Comparison of ENCODE assay signal across 12 cellular contexts in the genomic region with DNA sequence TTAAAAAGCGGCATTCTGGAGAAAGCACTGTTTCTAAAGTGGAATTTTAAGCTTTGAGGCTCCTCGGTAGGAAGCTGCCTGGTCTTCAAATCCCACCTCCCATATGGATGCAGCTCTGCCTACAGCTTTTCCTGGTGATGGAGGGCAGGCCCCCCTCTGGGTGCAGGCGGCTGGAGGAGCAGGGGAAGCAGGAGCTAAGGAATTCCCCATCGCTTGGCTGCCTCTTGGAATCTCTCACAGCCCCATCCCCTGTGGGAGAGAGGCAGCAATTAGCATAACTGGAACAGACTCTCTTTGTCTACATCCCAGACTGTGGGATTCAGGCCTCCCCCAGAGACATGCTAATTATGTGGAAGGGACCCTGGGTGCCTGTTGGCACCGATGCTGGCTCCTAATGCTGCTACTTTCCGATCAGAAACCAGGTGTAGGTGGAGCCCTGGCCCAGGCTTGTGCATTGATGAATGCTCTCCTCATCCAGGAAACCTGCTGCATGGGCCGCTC. TPM values are rescaled to one million over a fixed set of nuclear protein-coding genes. Genes with fewer than 3 reads are reported as not detected.
A peak's percentile ranks its signal among the peaks of the same experiment; 100 is the strongest.
DNase-seq lines count a peak whose midpoint lies in the region; ATAC-seq and TF ChIP-seq lines count a peak whose summit lies in the region.
"Had no signal": no experiment of that assay in that cellular context is flagged by ENCODE, and none has a peak within 500 bp of the region (broad histone marks: within the 10 kb centered on the region; RNA-seq: fewer than 3 reads in every experiment).

No MANE protein-coding gene starts in this region.

- peak overlapping the region; percentile 35; the same call in 1 of the 2 replicates for H3K4me3 ChIP-seq in HUES6 (ENCODE audit: low read depth, low read length)
- no peak overlapping the region for H3K4me3 ChIP-seq in Panc1 (ENCODE audit: low read depth in 2 of 2, low read length in 2 of 2)
- H3K4me3 ChIP-seq in iPS-18a (ENCODE audit: low read length), result peak overlapping the region; percentile 16
- H3K4me3 ChIP-seq in GM23248, result no peak overlapping the region
- H3K4me3 ChIP-seq: left lung, psoas muscle had no signal

- intact Hi-C loops in Panc1 (cut with micrococcal nuclease; ENCODE audit: unreplicated experiment), result no loop called here

- in situ Hi-C loops in Panc1 (cut with HindIII; ENCODE audit: low pct_unique_long_range_greater_than_20kb, low sequenced_read_pairs), result no loop called here
- in situ Hi-C loops in GM23248 (cut with MboI), result no loop called here

- H3K9me3 ChIP-seq in HUES6 (ENCODE audit: control insufficient read depth, insufficient read depth, low read depth, low read length), result no peaks in the 10 kb centered on the region
- no peaks in the 10 kb centered on the region for H3K9me3 ChIP-seq in Panc1 (ENCODE audit: control insufficient read depth, insufficient read depth, low read depth, low read length)
- no peaks in the 10 kb centered on the region for H3K9me3 ChIP-seq in iPS-18a (ENCODE audit: control insufficient read depth, low read depth, low read length)
- H3K9me3 ChIP-seq in GM23248 (ENCODE audit: low read depth), result no peaks in the 10 kb centered on the region
- H3K9me3 ChIP-seq in T-helper 17 cell (ENCODE audit: control insufficient read depth, low read length, poor library complexity, severe bottlenecking), result no peaks in the 10 kb centered on the region
- H3K9me3 ChIP-seq: left lung, psoas muscle had no signal

- peaks cover 36% of the 10 kb centered on the region for H3K27me3 Mint-ChIP-seq in T-helper 17 cell

- ATAC-seq in Panc1 (peak; percentile 71), T-helper 17 cell (no peak), HG02981 (IDR thresholded peaks at IDR 0.05; ENCODE audit: unreplicated experiment) (no peak)
- ATAC-seq: left lung, psoas muscle had no signal

- H3K4me1 ChIP-seq in HUES6 (ENCODE audit: control insufficient read depth, insufficient read depth, low read length) (peaks cover 29% of the 10 kb centered on the region), Panc1 (ENCODE audit: control insufficient read depth, insufficient read depth, low read length) (peaks cover 6% of the 10 kb centered on the region), iPS-18a (ENCODE audit: control insufficient read depth, low read depth, low read length) (peaks cover 29% of the 10 kb centered on the region), GM23248 (ENCODE audit: insufficient read depth) (peaks cover 9% of the 10 kb centered on the region)
- H3K4me1 ChIP-seq: left lung, psoas muscle had no signal

- H4K20me1 ChIP-seq in GM23248 (ENCODE audit: insufficient read depth), result no peaks in the 10 kb centered on the region

- peaks cover 7% of the 10 kb centered on the region for H3K4me1 Mint-ChIP-seq in T-helper 17 cell

- BruUV-seq in Panc1 (replicated peaks; lab: Mats Ljungman, UMichigan), result no TSS peak

- no peak for DNase-seq in Panc1 (ENCODE audit: low read depth, low spot score)
- DNase-seq in retina, result peak; percentile 85
- no peak for DNase-seq in GM23248
- no peak for DNase-seq in T-helper 17 cell
- DNase-seq: activated CD4-positive, alpha-beta T cell treated with anti-CD3 and anti-CD28 coated beads, Interleukin-2, amount 50 U/mL, for 4 hours; left lung; MM.1S; psoas muscle had no signal

- H2AFZ ChIP-seq in GM23248, result no peak overlapping the region

- H3K9ac ChIP-seq in HUES6 (ENCODE audit: low read length) (peak overlapping the region; percentile 61), iPS-18a (ENCODE audit: low read length) (peak overlapping the region; percentile 29), GM23248 (no peak overlapping the region)

- H3K36me3 ChIP-seq in HUES6 (ENCODE audit: control insufficient read depth, insufficient read depth, low read length), result no peaks in the 10 kb centered on the region
- no peaks in the 10 kb centered on the region for H3K36me3 ChIP-seq in Panc1 (ENCODE audit: control insufficient read depth, insufficient read depth, low read length)
- H3K36me3 ChIP-seq in iPS-18a (ENCODE audit: control insufficient read depth, low read depth, low read length), result no peaks in the 10 kb centered on the region
- no peaks in the 10 kb centered on the region for H3K36me3 ChIP-seq in GM23248 (ENCODE audit: low read depth)
- H3K36me3 ChIP-seq: left lung had no signal

- no peak overlapping the region for H3K4me3 Mint-ChIP-seq in T-helper 17 cell

- H3F3A ChIP-seq in GM23248 (ENCODE audit: insufficient read depth), result peaks cover 5% of the 10 kb centered on the region; the same call in 1 of the 2 replicates

- no peak for TF ChIP-seq CTCF in Panc1 (IDR thresholded peaks at IDR 0.05)

- no peaks in the 10 kb centered on the region for H3K79me2 ChIP-seq in GM23248 (ENCODE audit: insufficient read depth)

- H3K27me3 ChIP-seq in HUES6 (ENCODE audit: control insufficient read depth, insufficient read depth, low read length), result no peaks in the 10 kb centered on the region
- H3K27me3 ChIP-seq in Panc1 (ENCODE audit: control insufficient read depth, insufficient read depth, low read length), result no peaks in the 10 kb centered on the region
- no peaks in the 10 kb centered on the region for H3K27me3 ChIP-seq in iPS-18a (ENCODE audit: control insufficient read depth, insufficient read depth, low read length)
- no peaks in the 10 kb centered on the region; the same call in 1 of the 2 replicates for H3K27me3 ChIP-seq in GM23248 (replicated peaks; ENCODE audit: insufficient read depth)
- H3K27me3 ChIP-seq: left lung had no signal

- 54% methylated on average over 7 of the region's 7 CpGs for WGBS in GM23248 (ENCODE audit: low coverage in 1 of 2, low lambda C conversion rate in 2 of 2, missing lambda C conversion rate in 2 of 2), 2 experiments

- CTCF ChIA-PET in Panc1 (lab: Charles Lee), result no interaction called here

- POLR2A ChIA-PET in Panc1 (lab: Charles Lee), result interaction anchor here (0.6 kb wide), 1 partner anchor 204 kb away, joined by 3 read pairs; no protein-coding TSS in a partner anchor

- H3K27ac ChIP-seq in HUES6 (ENCODE audit: low read depth, low read length) (peak overlapping the region; percentile 24; the same call in 1 of the 2 replicates), Panc1 (ENCODE audit: low read length) (peak overlapping the region; percentile 11; the same call in 1 of the 2 replicates), iPS-18a (ENCODE audit: low read length) (peak overlapping the region; percentile 60), GM23248 (no peak overlapping the region)
- H3K27ac ChIP-seq: left lung, psoas muscle had no signal

- H3K36me3 Mint-ChIP-seq in T-helper 17 cell (ENCODE audit: low read depth), result no peaks in the 10 kb centered on the region

- no peaks in the 10 kb centered on the region for H3K9me2 ChIP-seq in GM23248 (ENCODE audit: insufficient read depth)

- no peak overlapping the region for H3K27ac Mint-ChIP-seq in T-helper 17 cell

- H3K4me2 ChIP-seq in GM23248 (ENCODE audit: unreplicated experiment), result no peak overlapping the region

RNA-seq across cellular contexts. Expression of a gene that starts 51.3 kb away (rescaled TPM):
- 92.0 TPM for total RNA-seq in Panc1 (2021; ENCODE audit: unreplicated experiment)
- polyA plus RNA-seq in Panc1 (2012; ENCODE audit: insufficient read length), result 28.2 TPM
- 0.25 and 0.43 TPM in 2 replicates for total RNA-seq in GM23248 (2014; rRNA removed; shearing (Covaris generic))
- 0.11 and 0.38 TPM in 2 replicates for polyA plus RNA-seq in GM23248 (2016; fragmentation: Nextera tagmentation; extraction: Ambion mirVana)
- not detected for total RNA-seq in T-helper 17 cell
- total RNA-seq: T-helper 1 cell treated with Interleukin-12 subunit alpha and Interleukin-12 subunit beta and Interleukin-4 antibody, amounts not matched to agents 30 ng/mL and 1 ng/mL, for 36 hours had no signal

Comparison
In these comparisons a context has a peak if more than half of its experiments do, and no peak if none do; other contexts are left out.
1. H3K4me3 ChIP-seq: peak in HUES6 (single experiment) and iPS-18a (single experiment); none in Panc1 (0 of 2) and GM23248 (single experiment).
2. RNA of a gene that starts 51.3 kb away (total RNA-seq): 92.0 TPM in Panc1 (single experiment); 0.25 to 0.43 TPM in GM23248 and not detected in T-helper 17 cell; every median in the first group is over 10 times any median in the second.